ENCODE assay signal across 8 cellular contexts in genomic region chr15:58469432-58470353, GRCh38. TPM values are rescaled to one million over a fixed set of nuclear protein-coding genes. Genes with fewer than 3 reads are reported as not detected.
DNase-seq lines count a peak whose midpoint lies in the region; ATAC-seq, FAIRE-seq and TF ChIP-seq lines count a peak whose summit lies in the region.
"Had no signal": no experiment of that assay in that cellular context is flagged by ENCODE, and none has a peak within 500 bp of the region (broad histone marks: within the 10 kb centered on the region; RNA-seq: fewer than 3 reads in every experiment).

No MANE protein-coding gene starts in this region.

- TF ChIP-seq CTCF in HFF-Myc (IDR thresholded peaks at IDR 0.05; ENCODE audit: low read depth, low read length, missing control alignments) = no peak
- TF ChIP-seq CTCF in gastroesophageal sphincter (IDR thresholded peaks at IDR 0.05) = no peak

- H3K36me3 ChIP-seq in SJSA1 = no peaks in the 10 kb centered on the region
- H3K36me3 ChIP-seq in gastroesophageal sphincter = no peaks in the 10 kb centered on the region
- no peaks in the 10 kb centered on the region for H3K36me3 ChIP-seq in small intestine (ENCODE audit: control insufficient read depth in 2 of 2, insufficient read depth in 2 of 2, low read length in 2 of 2)

- H3K4me3 Mint-ChIP-seq in activated T-cell treated with anti-CD3 and anti-CD28 coated beads, Interleukin-2, amount 50 U/mL, for 4 hours = no peak overlapping the region

- H3K27me3 ChIP-seq in SJSA1 (replicated peaks) = no peaks in the 10 kb centered on the region
- H3K27me3 ChIP-seq in gastroesophageal sphincter = no peaks in the 10 kb centered on the region
- H3K27me3 ChIP-seq in small intestine (ENCODE audit: control insufficient read depth in 2 of 2, insufficient read depth in 2 of 2, low read length in 2 of 2) = no peaks in the 10 kb centered on the region

- H3K27ac ChIP-seq in SJSA1 = peak overlapping the region; percentile 99
- H3K27ac ChIP-seq in gastroesophageal sphincter = no peak overlapping the region
- H3K27ac ChIP-seq in small intestine (ENCODE audit: low read depth in 1 of 2, low read length in 1 of 2) = no peak overlapping the region

- no peaks in the 10 kb centered on the region for H3K9me3 ChIP-seq in SJSA1 (replicated peaks)
- H3K9me3 ChIP-seq in gastroesophageal sphincter = no peaks in the 10 kb centered on the region
- H3K9me3 ChIP-seq in small intestine (ENCODE audit: control insufficient read depth, low read depth) = no peaks in the 10 kb centered on the region

- no peak for TF ChIP-seq EP300 in gastroesophageal sphincter (IDR thresholded peaks at IDR 0.05)

- 67 to 90% methylated on average over 2 to 10 of the region's 11 CpGs for WGBS in gastroesophageal sphincter (ENCODE audit: low coverage in 1 of 2), 2 donors
- 63 to 72% (median 64%) methylated on average over 11 of the region's 11 CpGs for WGBS in small intestine, 3 donors

- H3K4me3 ChIP-seq in HFF-Myc (replicated peaks; ENCODE audit: low read depth, low read length) (no peak overlapping the region), SJSA1 (no peak overlapping the region), gastroesophageal sphincter (no peak overlapping the region), small intestine (ENCODE audit: low read depth in 1 of 2, low read length in 2 of 2) (no peak overlapping the region)

- ATAC-seq in gastroesophageal sphincter = peak; percentile 77
- no peak for ATAC-seq in activated T-cell treated with anti-CD3 and anti-CD28 coated beads, Interleukin-2, amount 50 U/mL, for 4 hours

- no peak for FAIRE-seq in small intestine (lab: Jason Lieb, UNC)

- no peak for TF ChIP-seq POLR2A in gastroesophageal sphincter (IDR thresholded peaks at IDR 0.05)

- H3K36me3 Mint-ChIP-seq in activated T-cell treated with anti-CD3 and anti-CD28 coated beads, Interleukin-2, amount 50 U/mL, for 4 hours (ENCODE audit: insufficient read depth) = no peaks in the 10 kb centered on the region

- H3K4me1 ChIP-seq in SJSA1 (replicated peaks) (peaks cover 56% of the 10 kb centered on the region), gastroesophageal sphincter (no peaks in the 10 kb centered on the region), small intestine (ENCODE audit: control insufficient read depth in 2 of 2, insufficient read depth in 1 of 2, low read depth in 1 of 2, low read length in 1 of 2) (peaks cover 2 to 12% of the 10 kb centered on the region in 2 donors)

- H3K4me1 Mint-ChIP-seq in activated T-cell treated with anti-CD3 and anti-CD28 coated beads, Interleukin-2, amount 50 U/mL, for 4 hours (ENCODE audit: low read depth) = peaks cover 37% of the 10 kb centered on the region

- H3K9me3 Mint-ChIP-seq in activated T-cell treated with anti-CD3 and anti-CD28 coated beads, Interleukin-2, amount 50 U/mL, for 4 hours = no peaks in the 10 kb centered on the region

- H3K27me3 Mint-ChIP-seq in activated T-cell treated with anti-CD3 and anti-CD28 coated beads, Interleukin-2, amount 50 U/mL, for 4 hours (ENCODE audit: low read depth) = no peaks in the 10 kb centered on the region

- DNase-seq in HFF-Myc (ENCODE audit: extremely low read depth, low read depth) (peak; percentile 84), SJSA1 (ENCODE audit: low read depth in 1 of 2, low spot score in 2 of 2) (peak; percentile 92 to 98), small intestine (peak; percentile 54), NCI-H2029 treated with DMSO at 0.1 percent for 48 hours (lab: John Stamatoyannopoulos, UW) (no peak), epidermal melanocyte (ENCODE audit: insufficient read length, low spot score) (no peak)
- DNase-seq in activated T-cell treated with anti-CD3 and anti-CD28 coated beads, Interleukin-2, amount 50 U/mL, for 4 hours = no peak
- DNase-seq: NCI-H2029 had no signal

RNA-seq across cellular contexts. Expression of gene LIPC, which starts 37.9 kb away (rescaled TPM):
- total RNA-seq in SJSA1 (2014; rRNA removed; shearing (Covaris generic)) = 1.1 and 2.2 TPM in 2 replicates
- under 1 TPM in 2 of 4 donors, not detected in 2; 0.32 to 0.50 TPM for total RNA-seq in gastroesophageal sphincter
- polyA plus RNA-seq in small intestine = 1 to 10 TPM in 2 of 3 donors, under 1 TPM in 1; 0.98 to 2.0 (median 1.4) TPM
- under 1 TPM in 1 of 3 donors, not detected in 2; 0.28 TPM for total RNA-seq in activated T-cell treated with anti-CD3 and anti-CD28 coated beads, Interleukin-2, amount 50 U/mL, for 4 hours

Comparison
In these comparisons a context has a peak if more than half of its experiments do, and no peak if none do; other contexts are left out.
1. DNase-seq: peak in HFF-Myc (single experiment), SJSA1 (2 of 2) and small intestine (single experiment); none in NCI-H2029 treated with DMSO at 0.1 percent for 48 hours (single experiment), epidermal melanocyte (single experiment) and activated T-cell treated with anti-CD3 and anti-CD28 coated beads, Interleukin-2, amount 50 U/mL, for 4 hours (single experiment).